Comparison of ENCODE assay signal across 18 cellular contexts in genomic region chr2:8027387-8027786, GRCh38.
DNase-seq lines count a peak whose midpoint lies in the region; ATAC-seq and TF ChIP-seq lines count a peak whose summit lies in the region.
"Had no signal": no experiment of that assay in that cellular context is flagged by ENCODE, and none has a peak within 500 bp of the region (broad histone marks: within the 10 kb centered on the region; RNA-seq: fewer than 3 reads in every experiment).

No MANE protein-coding gene starts in this region.

- no peaks in the 10 kb centered on the region for H3K36me3 ChIP-seq in right atrium auricular region
- H3K36me3 ChIP-seq in heart left ventricle: no peaks in the 10 kb centered on the region
- H3K36me3 ChIP-seq: BLaER1 had no signal

- TF ChIP-seq CTCF in right atrium auricular region (IDR thresholded peaks at IDR 0.05) (no peak), heart left ventricle (IDR thresholded peaks at IDR 0.05) (no peak), osteocyte (IDR thresholded peaks at IDR 0.05) (no peak)

- H3K27me3 ChIP-seq in right atrium auricular region (no peaks in the 10 kb centered on the region), heart left ventricle (no peaks in the 10 kb centered on the region)
- H3K27me3 ChIP-seq: BLaER1 had no signal

- no peaks in the 10 kb centered on the region for H3K4me1 ChIP-seq in right atrium auricular region
- peaks cover 0 to 5% (median 0%) of the 10 kb centered on the region in 12 donors for H3K4me1 ChIP-seq in heart left ventricle
- H3K4me1 ChIP-seq: Caco-2 had no signal

- no peak for TF ChIP-seq POLR2A in heart left ventricle (IDR thresholded peaks at IDR 0.05)

- no peaks in the 10 kb centered on the region for H3K9me3 Mint-ChIP-seq in osteocyte (ENCODE audit: unreplicated experiment)
- H3K9me3 Mint-ChIP-seq: CD8-positive, alpha-beta T cell had no signal

- intact Hi-C loops in heart left ventricle (cut with DNase I): no loop called here

- 90 to 91% (median 90%) methylated on average over 10 to 11 of the region's 11 CpGs for whole genome bisulfite sequencing in heart left ventricle, 4 donors

- no peak overlapping the region for H3K4me3 Mint-ChIP-seq in osteocyte (ENCODE audit: unreplicated experiment)
- H3K4me3 Mint-ChIP-seq: B cell; CD4-positive, CD25-positive, alpha-beta regulatory T cell; CD8-positive, alpha-beta T cell had no signal

- H3K4me1 Mint-ChIP-seq in osteocyte (ENCODE audit: unreplicated experiment): no peaks in the 10 kb centered on the region

- ATAC-seq in heart left ventricle: no peak
- ATAC-seq: CD8-positive, alpha-beta T cell had no signal

- DNase-seq in right atrium auricular region (ENCODE audit: low spot score): peak; percentile 26
- DNase-seq in heart left ventricle: no peak
- peak; percentile 35 for DNase-seq in islet precursor cell
- peak; percentile 75 for DNase-seq in osteocyte (ENCODE audit: extremely low spot score, unreplicated experiment)
- no peak for DNase-seq in NCI-H2227 (lab: John Stamatoyannopoulos, UW; ENCODE audit: unreplicated experiment)
- no peak for DNase-seq in NOMO-1 treated with dmso at 0.1 percent for 144 hours (lab: John Stamatoyannopoulos, UW; ENCODE audit: unreplicated experiment)
- DNase-seq in NOMO-1 treated with DMSO at 0.1 percent for 48 hours (lab: John Stamatoyannopoulos, UW; ENCODE audit: unreplicated experiment): no peak
- DNase-seq: Caco-2; CD4-positive, CD25-positive, alpha-beta regulatory T cell; DMS153; DND-41; H7; HCEC 1CT had no signal

- H3K27me3 Mint-ChIP-seq in osteocyte (ENCODE audit: unreplicated experiment): peaks cover 2% of the 10 kb centered on the region
- H3K27me3 Mint-ChIP-seq: CD4-positive, CD25-positive, alpha-beta regulatory T cell had no signal

- H3K27ac ChIP-seq in right atrium auricular region: no peak overlapping the region
- no peak overlapping the region for H3K27ac ChIP-seq in heart left ventricle
- H3K27ac ChIP-seq: 22Rv1, BLaER1, C4-2B had no signal

- H3K9me3 ChIP-seq in right atrium auricular region (no peaks in the 10 kb centered on the region), heart left ventricle (no peaks in the 10 kb centered on the region)
- H3K9me3 ChIP-seq: BLaER1, Caco-2 had no signal

- no peaks in the 10 kb centered on the region for H3K36me3 Mint-ChIP-seq in osteocyte (ENCODE audit: unreplicated experiment)
- H3K36me3 Mint-ChIP-seq: CD4-positive, CD25-positive, alpha-beta regulatory T cell; CD8-positive, alpha-beta T cell had no signal

- H3K27ac Mint-ChIP-seq in osteocyte (ENCODE audit: unreplicated experiment): no peak overlapping the region
- H3K27ac Mint-ChIP-seq: B cell; CD4-positive, CD25-positive, alpha-beta regulatory T cell; CD8-positive, alpha-beta T cell had no signal

- H3K4me3 ChIP-seq in right atrium auricular region (no peak overlapping the region), heart left ventricle (no peak overlapping the region)
- H3K4me3 ChIP-seq: BLaER1 had no signal

Comparison
In these comparisons a context has a peak if more than half of its experiments do, and no peak if none do; other contexts are left out.
1. DNase-seq: peak in right atrium auricular region (single experiment), islet precursor cell (single experiment) and osteocyte (single experiment); none in heart left ventricle (0 of 5), NCI-H2227 (single experiment), NOMO-1 treated with dmso at 0.1 percent for 144 hours (single experiment) and NOMO-1 treated with DMSO at 0.1 percent for 48 hours (single experiment).